1 cellular context compared by ENCODE assay signal in the genomic region with DNA sequence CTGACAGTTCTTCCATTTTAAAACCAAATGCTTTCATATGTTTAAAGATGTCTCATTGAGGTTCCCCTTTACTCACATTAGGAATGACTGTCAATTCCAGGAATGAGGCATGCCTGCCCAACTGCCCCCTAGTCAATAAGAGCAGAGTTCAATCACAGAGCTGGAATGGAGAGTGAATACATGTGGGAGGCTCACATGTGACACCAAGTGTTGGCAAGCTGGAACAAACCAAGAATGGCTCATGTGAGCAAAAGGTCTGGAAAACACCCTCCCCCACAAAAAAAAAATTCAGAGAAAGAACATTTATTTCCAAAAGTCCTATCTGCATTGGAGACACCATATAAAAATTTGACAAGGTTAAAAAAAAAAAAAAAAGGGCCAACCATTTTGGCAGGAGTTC.
TF ChIP-seq lines count a peak whose summit lies in the region.

No MANE protein-coding gene starts in this region.

TF ChIP-seq in GM12878, 131 proteins besides CTCF, POLR2A, EP300 and RAD21 (continued from another document and continues in another):
- TF ChIP-seq, protein P1, sequence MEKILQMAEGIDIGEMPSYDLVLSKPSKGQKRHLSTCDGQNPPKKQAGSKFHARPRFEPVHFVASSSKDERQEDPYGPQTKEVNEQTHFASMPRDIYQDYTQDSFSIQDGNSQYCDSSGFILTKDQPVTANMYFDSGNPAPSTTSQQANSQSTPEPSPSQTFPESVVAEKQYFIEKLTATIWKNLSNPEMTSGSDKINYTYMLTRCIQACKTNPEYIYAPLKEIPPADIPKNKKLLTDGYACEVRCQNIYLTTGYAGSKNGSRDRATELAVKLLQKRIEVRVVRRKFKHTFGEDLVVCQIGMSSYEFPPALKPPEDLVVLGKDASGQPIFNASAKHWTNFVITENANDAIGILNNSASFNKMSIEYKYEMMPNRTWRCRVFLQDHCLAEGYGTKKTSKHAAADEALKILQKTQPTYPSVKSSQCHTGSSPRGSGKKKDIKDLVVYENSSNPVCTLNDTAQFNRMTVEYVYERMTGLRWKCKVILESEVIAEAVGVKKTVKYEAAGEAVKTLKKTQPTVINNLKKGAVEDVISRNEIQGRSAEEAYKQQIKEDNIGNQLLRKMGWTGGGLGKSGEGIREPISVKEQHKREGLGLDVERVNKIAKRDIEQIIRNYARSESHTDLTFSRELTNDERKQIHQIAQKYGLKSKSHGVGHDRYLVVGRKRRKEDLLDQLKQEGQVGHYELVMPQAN (conservative IDR thresholded peaks at IDR 0.05): no peak
- TF ChIP-seq SIX5 (IDR thresholded peaks at IDR 0.05; ENCODE audit: low read depth, low read length, severe bottlenecking) (no peak), BMI1 (IDR thresholded peaks at IDR 0.05; ENCODE audit: borderline replicate concordance) (no peak), JUNB (IDR thresholded peaks at IDR 0.05) (peak; percentile 78), SRF (IDR thresholded peaks at IDR 0.05; ENCODE audit: low read depth in 2 of 2, low read length in 2 of 2) (no peak), FOXK2 (IDR thresholded peaks at IDR 0.05) (no peak), FOS (IDR thresholded peaks at IDR 0.05; ENCODE audit: borderline replicate concordance, extremely low read depth, insufficient read length) (no peak), KAT2A (conservative IDR thresholded peaks at IDR 0.05; ENCODE audit: control insufficient read depth, low read depth, low read length) (no peak), TCF12 (IDR thresholded peaks at IDR 0.05; ENCODE audit: low read depth, low read length) (no peak), HCFC1 (IDR thresholded peaks at IDR 0.05; ENCODE audit: low read length) (no peak), PML (IDR thresholded peaks at IDR 0.05; ENCODE audit: low read length) (no peak), HDAC6 (IDR thresholded peaks at IDR 0.05; ENCODE audit: unreplicated experiment) (no peak), TARDBP (IDR thresholded peaks at IDR 0.05; ENCODE audit: borderline replicate concordance) (no peak), TBL1XR1 (IDR thresholded peaks at IDR 0.05; ENCODE audit: low read depth, low read length) (no peak), SPI1 (IDR thresholded peaks at IDR 0.05; ENCODE audit: borderline replicate concordance, insufficient read depth, low read depth, low read length) (no peak), ZNF622 (IDR thresholded peaks at IDR 0.05) (no peak), SUPT20H (IDR thresholded peaks at IDR 0.05; ENCODE audit: borderline replicate concordance, control insufficient read depth, low read depth, low read length) (no peak), EGR1 (IDR thresholded peaks at IDR 0.05; ENCODE audit: borderline replicate concordance in 1 of 2, low read depth in 2 of 2, low read length in 2 of 2) (no peak), BHLHE40 (IDR thresholded peaks at IDR 0.05; ENCODE audit: borderline replicate concordance in 1 of 2, low read depth in 2 of 2, low read length in 1 of 2) (peak; percentile 57 to 66; a peak in 2 of 4 replicates), RAD51 (IDR thresholded peaks at IDR 0.05) (peak; percentile 56), GATAD2B (conservative IDR thresholded peaks at IDR 0.05; ENCODE audit: low read depth) (no peak), CHD2 (IDR thresholded peaks at IDR 0.05; ENCODE audit: borderline replicate concordance, low read depth, low read length) (no peak), JUND (IDR thresholded peaks at IDR 0.05; ENCODE audit: low read depth, low read length) (no peak), RELA (IDR thresholded peaks at IDR 0.05; ENCODE audit: borderline replicate concordance, partially characterized antibody) (no peak), CREM (IDR thresholded peaks at IDR 0.05; ENCODE audit: low read depth) (peak; percentile 19; the same call in 1 of the 2 replicates), YY1 (IDR thresholded peaks at IDR 0.05; ENCODE audit: low read depth, low read length) (peak; percentile 47; the same call in 1 of the 2 replicates), SIN3A (IDR thresholded peaks at IDR 0.05; ENCODE audit: low read depth, low read length) (no peak), NR2F1 (conservative IDR thresholded peaks at IDR 0.05) (no peak), SMC3 (IDR thresholded peaks at IDR 0.05; ENCODE audit: borderline replicate concordance, low read length) (peak; percentile 43; the same call in 1 of the 2 replicates), SMAD1 (IDR thresholded peaks at IDR 0.05; ENCODE audit: low read depth, partially characterized antibody) (no peak), IKZF1 (conservative IDR thresholded peaks at IDR 0.05) (peak; percentile 62), ZNF274 (IDR thresholded peaks at IDR 0.05; ENCODE audit: insufficient read depth, insufficient read length) (no peak), RBBP5 (conservative IDR thresholded peaks at IDR 0.05) (no peak), NBN (IDR thresholded peaks at IDR 0.05) (no peak), CHD1 (IDR thresholded peaks at IDR 0.05; ENCODE audit: low read depth, low read length) (no peak), BCL11A (IDR thresholded peaks at IDR 0.05; ENCODE audit: low read depth, low read length) (peak; percentile 27; the same call in 1 of the 2 replicates), ZNF217 (IDR thresholded peaks at IDR 0.05) (no peak), NR2C1 (IDR thresholded peaks at IDR 0.05) (no peak), CBX3 (IDR thresholded peaks at IDR 0.05; ENCODE audit: borderline replicate concordance, low read depth) (no peak)
- TF ChIP-seq, protein P2, sequence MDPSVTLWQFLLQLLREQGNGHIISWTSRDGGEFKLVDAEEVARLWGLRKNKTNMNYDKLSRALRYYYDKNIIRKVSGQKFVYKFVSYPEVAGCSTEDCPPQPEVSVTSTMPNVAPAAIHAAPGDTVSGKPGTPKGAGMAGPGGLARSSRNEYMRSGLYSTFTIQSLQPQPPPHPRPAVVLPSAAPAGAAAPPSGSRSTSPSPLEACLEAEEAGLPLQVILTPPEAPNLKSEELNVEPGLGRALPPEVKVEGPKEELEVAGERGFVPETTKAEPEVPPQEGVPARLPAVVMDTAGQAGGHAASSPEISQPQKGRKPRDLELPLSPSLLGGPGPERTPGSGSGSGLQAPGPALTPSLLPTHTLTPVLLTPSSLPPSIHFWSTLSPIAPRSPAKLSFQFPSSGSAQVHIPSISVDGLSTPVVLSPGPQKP (IDR thresholded peaks at IDR 0.05; ENCODE audit: low read depth, low read length): no peak
- TF ChIP-seq, protein P3, sequence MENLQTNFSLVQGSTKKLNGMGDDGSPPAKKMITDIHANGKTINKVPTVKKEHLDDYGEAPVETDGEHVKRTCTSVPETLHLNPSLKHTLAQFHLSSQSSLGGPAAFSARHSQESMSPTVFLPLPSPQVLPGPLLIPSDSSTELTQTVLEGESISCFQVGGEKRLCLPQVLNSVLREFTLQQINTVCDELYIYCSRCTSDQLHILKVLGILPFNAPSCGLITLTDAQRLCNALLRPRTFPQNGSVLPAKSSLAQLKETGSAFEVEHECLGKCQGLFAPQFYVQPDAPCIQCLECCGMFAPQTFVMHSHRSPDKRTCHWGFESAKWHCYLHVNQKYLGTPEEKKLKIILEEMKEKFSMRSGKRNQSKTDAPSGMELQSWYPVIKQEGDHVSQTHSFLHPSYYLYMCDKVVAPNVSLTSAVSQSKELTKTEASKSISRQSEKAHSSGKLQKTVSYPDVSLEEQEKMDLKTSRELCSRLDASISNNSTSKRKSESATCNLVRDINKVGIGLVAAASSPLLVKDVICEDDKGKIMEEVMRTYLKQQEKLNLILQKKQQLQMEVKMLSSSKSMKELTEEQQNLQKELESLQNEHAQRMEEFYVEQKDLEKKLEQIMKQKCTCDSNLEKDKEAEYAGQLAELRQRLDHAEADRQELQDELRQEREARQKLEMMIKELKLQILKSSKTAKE (IDR thresholded peaks at IDR 0.05; ENCODE audit: low read depth, poor library complexity, severe bottlenecking): peak; percentile 47
- TF ChIP-seq, protein P4, sequence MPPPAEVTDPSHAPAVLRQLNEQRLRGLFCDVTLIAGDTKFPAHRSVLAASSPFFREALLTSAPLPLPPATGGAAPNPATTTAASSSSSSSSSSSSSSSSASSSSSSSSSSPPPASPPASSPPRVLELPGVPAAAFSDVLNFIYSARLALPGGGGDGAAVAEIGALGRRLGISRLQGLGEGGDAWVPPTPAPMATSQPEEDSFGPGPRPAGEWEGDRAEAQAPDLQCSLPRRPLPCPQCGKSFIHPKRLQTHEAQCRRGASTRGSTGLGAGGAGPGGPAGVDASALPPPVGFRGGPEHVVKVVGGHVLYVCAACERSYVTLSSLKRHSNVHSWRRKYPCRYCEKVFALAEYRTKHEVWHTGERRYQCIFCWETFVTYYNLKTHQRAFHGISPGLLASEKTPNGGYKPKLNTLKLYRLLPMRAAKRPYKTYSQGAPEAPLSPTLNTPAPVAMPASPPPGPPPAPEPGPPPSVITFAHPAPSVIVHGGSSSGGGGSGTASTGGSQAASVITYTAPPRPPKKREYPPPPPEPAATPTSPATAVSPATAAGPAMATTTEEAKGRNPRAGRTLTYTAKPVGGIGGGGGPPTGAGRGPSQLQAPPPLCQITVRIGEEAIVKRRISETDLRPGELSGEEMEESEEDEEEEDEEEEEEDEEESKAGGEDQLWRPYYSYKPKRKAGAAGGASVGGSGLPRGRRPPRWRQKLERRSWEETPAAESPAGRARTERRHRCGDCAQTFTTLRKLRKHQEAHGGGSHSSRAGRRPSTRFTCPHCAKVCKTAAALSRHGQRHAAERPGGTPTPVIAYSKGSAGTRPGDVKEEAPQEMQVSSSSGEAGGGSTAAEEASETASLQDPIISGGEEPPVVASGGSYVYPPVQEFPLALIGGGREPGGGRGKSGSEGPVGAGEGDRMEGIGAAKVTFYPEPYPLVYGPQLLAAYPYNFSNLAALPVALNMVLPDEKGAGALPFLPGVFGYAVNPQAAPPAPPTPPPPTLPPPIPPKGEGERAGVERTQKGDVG (CRISPR knock-in tag; IDR thresholded peaks at IDR 0.05): no peak
- TF ChIP-seq, protein P5, sequence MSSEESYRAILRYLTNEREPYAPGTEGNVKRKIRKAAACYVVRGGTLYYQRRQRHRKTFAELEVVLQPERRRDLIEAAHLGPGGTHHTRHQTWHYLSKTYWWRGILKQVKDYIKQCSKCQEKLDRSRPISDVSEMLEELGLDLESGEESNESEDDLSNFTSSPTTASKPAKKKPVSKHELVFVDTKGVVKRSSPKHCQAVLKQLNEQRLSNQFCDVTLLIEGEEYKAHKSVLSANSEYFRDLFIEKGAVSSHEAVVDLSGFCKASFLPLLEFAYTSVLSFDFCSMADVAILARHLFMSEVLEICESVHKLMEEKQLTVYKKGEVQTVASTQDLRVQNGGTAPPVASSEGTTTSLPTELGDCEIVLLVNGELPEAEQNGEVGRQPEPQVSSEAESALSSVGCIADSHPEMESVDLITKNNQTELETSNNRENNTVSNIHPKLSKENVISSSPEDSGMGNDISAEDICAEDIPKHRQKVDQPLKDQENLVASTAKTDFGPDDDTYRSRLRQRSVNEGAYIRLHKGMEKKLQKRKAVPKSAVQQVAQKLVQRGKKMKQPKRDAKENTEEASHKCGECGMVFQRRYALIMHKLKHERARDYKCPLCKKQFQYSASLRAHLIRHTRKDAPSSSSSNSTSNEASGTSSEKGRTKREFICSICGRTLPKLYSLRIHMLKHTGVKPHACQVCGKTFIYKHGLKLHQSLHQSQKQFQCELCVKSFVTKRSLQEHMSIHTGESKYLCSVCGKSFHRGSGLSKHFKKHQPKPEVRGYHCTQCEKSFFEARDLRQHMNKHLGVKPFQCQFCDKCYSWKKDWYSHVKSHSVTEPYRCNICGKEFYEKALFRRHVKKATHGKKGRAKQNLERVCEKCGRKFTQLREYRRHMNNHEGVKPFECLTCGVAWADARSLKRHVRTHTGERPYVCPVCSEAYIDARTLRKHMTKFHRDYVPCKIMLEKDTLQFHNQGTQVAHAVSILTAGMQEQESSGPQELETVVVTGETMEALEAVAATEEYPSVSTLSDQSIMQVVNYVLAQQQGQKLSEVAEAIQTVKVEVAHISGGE (CRISPR knock-in tag; IDR thresholded peaks at IDR 0.05): no peak
- TF ChIP-seq, protein P6, sequence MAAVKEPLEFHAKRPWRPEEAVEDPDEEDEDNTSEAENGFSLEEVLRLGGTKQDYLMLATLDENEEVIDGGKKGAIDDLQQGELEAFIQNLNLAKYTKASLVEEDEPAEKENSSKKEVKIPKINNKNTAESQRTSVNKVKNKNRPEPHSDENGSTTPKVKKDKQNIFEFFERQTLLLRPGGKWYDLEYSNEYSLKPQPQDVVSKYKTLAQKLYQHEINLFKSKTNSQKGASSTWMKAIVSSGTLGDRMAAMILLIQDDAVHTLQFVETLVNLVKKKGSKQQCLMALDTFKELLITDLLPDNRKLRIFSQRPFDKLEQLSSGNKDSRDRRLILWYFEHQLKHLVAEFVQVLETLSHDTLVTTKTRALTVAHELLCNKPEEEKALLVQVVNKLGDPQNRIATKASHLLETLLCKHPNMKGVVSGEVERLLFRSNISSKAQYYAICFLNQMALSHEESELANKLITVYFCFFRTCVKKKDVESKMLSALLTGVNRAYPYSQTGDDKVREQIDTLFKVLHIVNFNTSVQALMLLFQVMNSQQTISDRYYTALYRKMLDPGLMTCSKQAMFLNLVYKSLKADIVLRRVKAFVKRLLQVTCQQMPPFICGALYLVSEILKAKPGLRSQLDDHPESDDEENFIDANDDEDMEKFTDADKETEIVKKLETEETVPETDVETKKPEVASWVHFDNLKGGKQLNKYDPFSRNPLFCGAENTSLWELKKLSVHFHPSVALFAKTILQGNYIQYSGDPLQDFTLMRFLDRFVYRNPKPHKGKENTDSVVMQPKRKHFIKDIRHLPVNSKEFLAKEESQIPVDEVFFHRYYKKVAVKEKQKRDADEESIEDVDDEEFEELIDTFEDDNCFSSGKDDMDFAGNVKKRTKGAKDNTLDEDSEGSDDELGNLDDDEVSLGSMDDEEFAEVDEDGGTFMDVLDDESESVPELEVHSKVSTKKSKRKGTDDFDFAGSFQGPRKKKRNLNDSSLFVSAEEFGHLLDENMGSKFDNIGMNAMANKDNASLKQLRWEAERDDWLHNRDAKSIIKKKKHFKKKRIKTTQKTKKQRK (IDR thresholded peaks at IDR 0.05; ENCODE audit: low read depth, low read length): no peak
- TF ChIP-seq, protein P7, sequence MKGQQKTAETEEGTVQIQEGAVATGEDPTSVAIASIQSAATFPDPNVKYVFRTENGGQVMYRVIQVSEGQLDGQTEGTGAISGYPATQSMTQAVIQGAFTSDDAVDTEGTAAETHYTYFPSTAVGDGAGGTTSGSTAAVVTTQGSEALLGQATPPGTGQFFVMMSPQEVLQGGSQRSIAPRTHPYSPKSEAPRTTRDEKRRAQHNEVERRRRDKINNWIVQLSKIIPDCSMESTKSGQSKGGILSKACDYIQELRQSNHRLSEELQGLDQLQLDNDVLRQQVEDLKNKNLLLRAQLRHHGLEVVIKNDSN (IDR thresholded peaks at IDR 0.05; ENCODE audit: borderline replicate concordance, extremely low read length, insufficient read depth, low read depth, low read length): no peak
- TF ChIP-seq, protein P8, sequence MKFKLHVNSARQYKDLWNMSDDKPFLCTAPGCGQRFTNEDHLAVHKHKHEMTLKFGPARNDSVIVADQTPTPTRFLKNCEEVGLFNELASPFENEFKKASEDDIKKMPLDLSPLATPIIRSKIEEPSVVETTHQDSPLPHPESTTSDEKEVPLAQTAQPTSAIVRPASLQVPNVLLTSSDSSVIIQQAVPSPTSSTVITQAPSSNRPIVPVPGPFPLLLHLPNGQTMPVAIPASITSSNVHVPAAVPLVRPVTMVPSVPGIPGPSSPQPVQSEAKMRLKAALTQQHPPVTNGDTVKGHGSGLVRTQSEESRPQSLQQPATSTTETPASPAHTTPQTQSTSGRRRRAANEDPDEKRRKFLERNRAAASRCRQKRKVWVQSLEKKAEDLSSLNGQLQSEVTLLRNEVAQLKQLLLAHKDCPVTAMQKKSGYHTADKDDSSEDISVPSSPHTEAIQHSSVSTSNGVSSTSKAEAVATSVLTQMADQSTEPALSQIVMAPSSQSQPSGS (IDR thresholded peaks at IDR 0.05; ENCODE audit: low read length): no peak
